22 cellular contexts compared by ENCODE assay signal in genomic region chr1:15310544-15310943, GRCh38.
DNase-seq lines count a peak whose midpoint lies in the region; ATAC-seq, FAIRE-seq and TF ChIP-seq lines count a peak whose summit lies in the region.
"Had no signal": no experiment of that assay in that cellular context is flagged by ENCODE, and none has a peak within 500 bp of the region (broad histone marks: within the 10 kb centered on the region; RNA-seq: fewer than 3 reads in every experiment).

No MANE protein-coding gene starts in this region.

- no peak overlapping the region for H3K4me2 ChIP-seq in HepG2 (ENCODE audit: low read depth, low read length)
- H3K4me2 ChIP-seq in trophoblast cell (ENCODE audit: low read length), result no peak overlapping the region
- H3K4me2 ChIP-seq: A549; BLaER1 treated with 17β-estradiol and CSF1 and Interleukin-3, amounts not matched to agents 10 nM and 100 nM had no signal

- no peak overlapping the region for H2AFZ ChIP-seq in HepG2 (ENCODE audit: low read length)
- H2AFZ ChIP-seq in trophoblast cell (ENCODE audit: insufficient read depth, low read length, poor library complexity), result no peak overlapping the region

- H3K4me1 ChIP-seq in HepG2 (ENCODE audit: insufficient read depth, low read length) (peaks cover 15% of the 10 kb centered on the region), right lobe of liver (peaks cover 0 to 13% (median 3%) of the 10 kb centered on the region in 4 donors), trophoblast cell (ENCODE audit: control insufficient read depth in 1 of 2, insufficient read depth in 2 of 2, low read length in 2 of 2) (no peaks in the 10 kb centered on the region)
- H3K4me1 ChIP-seq: A549; BLaER1 treated with 17β-estradiol and CSF1 and Interleukin-3, amounts not matched to agents 10 nM and 100 nM had no signal

- H3K27ac ChIP-seq in HepG2 (ENCODE audit: extremely low read length, insufficient read depth, low read length) (no peak overlapping the region), right lobe of liver (no peak overlapping the region), trophoblast cell (ENCODE audit: low read depth, low read length) (no peak overlapping the region)
- H3K27ac ChIP-seq: 22Rv1; A549; BLaER1 treated with 17β-estradiol and CSF1 and Interleukin-3, amounts not matched to agents 10 nM and 100 nM; C4-2B had no signal

- H3K4me3 ChIP-seq in HepG2 (replicated peaks in 1 of 3; ENCODE audit: insufficient read depth in 1 of 3, low read depth in 2 of 3, low read length in 3 of 3), result no peak overlapping the region
- H3K4me3 ChIP-seq in right lobe of liver, result no peak overlapping the region
- H3K4me3 ChIP-seq in trophoblast cell (ENCODE audit: low read depth, low read length), result no peak overlapping the region
- H3K4me3 ChIP-seq: A549; BLaER1 treated with 17β-estradiol and CSF1 and Interleukin-3, amounts not matched to agents 10 nM and 100 nM had no signal

- POLR2A ChIA-PET in HepG2 (lab: Yijun Ruan, JAX), result interaction anchor here (1.3 kb wide), 1 partner anchor 110 kb away, joined by 3 read pairs; no protein-coding TSS in a partner anchor

- H3K4ac ChIP-seq in trophoblast cell (ENCODE audit: low read depth, low read length), result no peak overlapping the region

- H3K9ac ChIP-seq in HepG2 (ENCODE audit: insufficient read depth, low read depth, low read length) (no peak overlapping the region), trophoblast cell (ENCODE audit: low read length) (peak overlapping the region; percentile 38)
- H3K9ac ChIP-seq: BLaER1 treated with 17β-estradiol and CSF1 and Interleukin-3, amounts not matched to agents 10 nM and 100 nM had no signal

- no peaks in the 10 kb centered on the region for H3K79me1 ChIP-seq in trophoblast cell (ENCODE audit: low read length)

- WGBS in HepG2 (ENCODE audit: low lambda C conversion rate), result 49% methylated on average over 7 of the region's 7 CpGs
- WGBS in right lobe of liver (ENCODE audit: insufficient coverage, low coverage, low lambda C conversion rate, missing lambda C conversion rate), result 73% methylated on average over 3 of the region's 7 CpGs
- no CpG with 5 or more reads among the region's 7 CpGs for WGBS in trophoblast cell (ENCODE audit: extremely low coverage, insufficient coverage, insufficient read length)

- BruUV-seq in HepG2 (replicated peaks; lab: Mats Ljungman, UMichigan), result no TSS peak

- TF ChIP-seq RAD21 in HepG2 (CRISPR knock-in tag; IDR thresholded peaks at IDR 0.05), result no peak

- H3K79me2 ChIP-seq in HepG2 (ENCODE audit: insufficient read depth, low read length) (no peaks in the 10 kb centered on the region), trophoblast cell (ENCODE audit: control insufficient read depth, insufficient read depth, low read length, poor library complexity) (no peaks in the 10 kb centered on the region)

- no peak overlapping the region for H2BK12ac ChIP-seq in trophoblast cell (ENCODE audit: low read length)

- intact Hi-C loops in HepG2 (cut with micrococcal nuclease; ENCODE audit: unreplicated experiment) (no loop called here), right lobe of liver (cut with DNase I) (no loop called here)

- H4K20me1 ChIP-seq in HepG2 (ENCODE audit: insufficient read depth, low read length), result no peaks in the 10 kb centered on the region
- H4K20me1 ChIP-seq: BLaER1 treated with 17β-estradiol and CSF1 and Interleukin-3, amounts not matched to agents 10 nM and 100 nM had no signal

- H4K91ac ChIP-seq in trophoblast cell (ENCODE audit: low read depth, low read length), result no peak overlapping the region

- ATAC-seq in HepG2 (no peak), right lobe of liver (no peak)
- ATAC-seq: A549; CD8-positive, alpha-beta T cell had no signal

- no peaks in the 10 kb centered on the region for H3K36me3 ChIP-seq in HepG2 (replicated peaks in 1 of 2; ENCODE audit: control insufficient read depth in 1 of 2, insufficient read depth in 2 of 2, low read length in 2 of 2)
- H3K36me3 ChIP-seq in right lobe of liver, result no peaks in the 10 kb centered on the region
- H3K36me3 ChIP-seq in trophoblast cell (ENCODE audit: control insufficient read depth in 1 of 2, insufficient read depth in 2 of 2, low read length in 2 of 2), result no peaks in the 10 kb centered on the region
- H3K36me3 ChIP-seq: BLaER1 treated with 17β-estradiol and CSF1 and Interleukin-3, amounts not matched to agents 10 nM and 100 nM had no signal

- H4K8ac ChIP-seq in trophoblast cell (ENCODE audit: low read depth, low read length), result no peak overlapping the region

- TF ChIP-seq EP300 in HepG2 (IDR thresholded peaks at IDR 0.05; ENCODE audit: low read depth in 2 of 2, low read length in 2 of 2), result no peak
- TF ChIP-seq EP300 in HepG2 (CRISPR knock-in tag; IDR thresholded peaks at IDR 0.05; ENCODE audit: borderline replicate concordance), result no peak

- in situ Hi-C loops in HepG2 (cut with HindIII; ENCODE audit: extremely low pct_ligation_motif_present, low pct_unique_long_range_greater_than_20kb), result loop anchor here (5.0 kb wide), 1 partner anchor 108 kb away; no protein-coding TSS in a partner anchor

- no peak for FAIRE-seq in HepG2 (lab: Jason Lieb, UNC)
- FAIRE-seq: A549, D721Med, GM12891, GM19239 had no signal

- TF ChIP-seq POLR2A in HepG2 (IDR thresholded peaks at IDR 0.05; ENCODE audit: insufficient read depth in 1 of 2, low read depth in 2 of 2, low read length in 2 of 2) (no peak), right lobe of liver (IDR thresholded peaks at IDR 0.05) (no peak)

- DNase-seq in HepG2 (ENCODE audit: low spot score) (no peak), right lobe of liver (no peak), trophoblast cell (no peak), GM03348 (ENCODE audit: low spot score) (no peak), DMS153 (lab: John Stamatoyannopoulos, UW) (no peak)
- DNase-seq: AML-193; Caco-2; Calu3; CD4-positive, alpha-beta T cell; CD8-positive, alpha-beta T cell; DMS53; DMS79; DND-41; EL; GDM1 had no signal

- H2BK120ac ChIP-seq in trophoblast cell (ENCODE audit: insufficient read depth, low read length, poor library complexity), result no peak overlapping the region

- H4K12ac ChIP-seq in trophoblast cell (ENCODE audit: low read depth, low read length), result no peak overlapping the region

- TF ChIP-seq CTCF in HepG2 (CRISPR knock-in tag; IDR thresholded peaks at IDR 0.05) (no peak), right lobe of liver (IDR thresholded peaks at IDR 0.05) (no peak)

- H2BK5ac ChIP-seq in trophoblast cell (ENCODE audit: low read depth, low read length, poor library complexity), result no peak overlapping the region

- H3K27me3 ChIP-seq in HepG2 (ENCODE audit: control insufficient read depth in 1 of 2, insufficient read depth in 2 of 2, low read length in 2 of 2), result peaks cover 3 to 11% of the 10 kb centered on the region in 2 experiments; a peak in 3 of 5 replicates
- H3K27me3 ChIP-seq in right lobe of liver, result no peaks in the 10 kb centered on the region
- no peaks in the 10 kb centered on the region for H3K27me3 ChIP-seq in trophoblast cell (ENCODE audit: insufficient read depth, low read length)
- H3K27me3 ChIP-seq: BLaER1 treated with 17β-estradiol and CSF1 and Interleukin-3, amounts not matched to agents 10 nM and 100 nM had no signal

- H3K18ac ChIP-seq in trophoblast cell (ENCODE audit: low read length), result no peak overlapping the region

- no peak overlapping the region for H3K14ac ChIP-seq in trophoblast cell (ENCODE audit: low read length)

- H3K23ac ChIP-seq in trophoblast cell (ENCODE audit: low read length), result no peak overlapping the region

- H3K9me3 ChIP-seq in HepG2 (ENCODE audit: low read length) (no peaks in the 10 kb centered on the region), right lobe of liver (no peaks in the 10 kb centered on the region), trophoblast cell (ENCODE audit: insufficient read depth, low read depth, low read length) (peaks cover 13% of the 10 kb centered on the region)
- H3K9me3 ChIP-seq: A549, Caco-2 had no signal

- CTCF ChIA-PET in HepG2 (lab: Yijun Ruan, JAX; ENCODE audit: low intra/inter-chr PET ratio, low total read pairs), result no interaction called here

- H2AK5ac ChIP-seq in trophoblast cell (ENCODE audit: low read length), result no peak overlapping the region

TF ChIP-seq in HepG2, 621 proteins besides CTCF, POLR2A, EP300 and RAD21:
- TF ChIP-seq ZNF12 (CRISPR knock-in tag; IDR thresholded peaks at IDR 0.05) (peak; percentile 25; the same call in 1 of the 2 replicates), ARHGAP35 (CRISPR knock-in tag; IDR thresholded peaks at IDR 0.05; ENCODE audit: borderline replicate concordance) (no peak), KDM1A (CRISPR knock-in tag; IDR thresholded peaks at IDR 0.05) (no peak), ZNF331 (CRISPR knock-in tag; IDR thresholded peaks at IDR 0.05) (no peak), SOX5 (CRISPR knock-in tag; IDR thresholded peaks at IDR 0.05; ENCODE audit: borderline replicate concordance) (no peak)
